ENCODE assay signal across 1 cellular context in genomic region chrX:48937065-48937907, GRCh38.
TF ChIP-seq lines count a peak whose summit lies in the region.

No MANE protein-coding gene starts in this region.

TF ChIP-seq in SK-N-SH treated with all-trans-retinoic acid at 6 μM for 48 hours, 23 proteins besides CTCF, POLR2A, EP300 and RAD21 (continued from another document):
- TF ChIP-seq GLIS3 (CRISPR knock-in tag; IDR thresholded peaks at IDR 0.05): no peak
- no peak for TF ChIP-seq ZNF565 (CRISPR knock-in tag; conservative IDR thresholded peaks at IDR 0.05; ENCODE audit: low read depth)
- TF ChIP-seq ZC3H10 (CRISPR knock-in tag; IDR thresholded peaks at IDR 0.05): no peak
- no peak for TF ChIP-seq ZNF8 (CRISPR knock-in tag; IDR thresholded peaks at IDR 0.05)
- TF ChIP-seq OSR1 (CRISPR knock-in tag; IDR thresholded peaks at IDR 0.05): no peak
- TF ChIP-seq ZFP30 (CRISPR knock-in tag; IDR thresholded peaks at IDR 0.05): no peak
- TF ChIP-seq RARB (CRISPR knock-in tag; IDR thresholded peaks at IDR 0.05): no peak
- TF ChIP-seq, protein P1, sequence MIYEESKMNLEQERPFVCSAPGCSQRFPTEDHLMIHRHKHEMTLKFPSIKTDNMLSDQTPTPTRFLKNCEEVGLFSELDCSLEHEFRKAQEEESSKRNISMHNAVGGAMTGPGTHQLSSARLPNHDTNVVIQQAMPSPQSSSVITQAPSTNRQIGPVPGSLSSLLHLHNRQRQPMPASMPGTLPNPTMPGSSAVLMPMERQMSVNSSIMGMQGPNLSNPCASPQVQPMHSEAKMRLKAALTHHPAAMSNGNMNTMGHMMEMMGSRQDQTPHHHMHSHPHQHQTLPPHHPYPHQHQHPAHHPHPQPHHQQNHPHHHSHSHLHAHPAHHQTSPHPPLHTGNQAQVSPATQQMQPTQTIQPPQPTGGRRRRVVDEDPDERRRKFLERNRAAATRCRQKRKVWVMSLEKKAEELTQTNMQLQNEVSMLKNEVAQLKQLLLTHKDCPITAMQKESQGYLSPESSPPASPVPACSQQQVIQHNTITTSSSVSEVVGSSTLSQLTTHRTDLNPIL (CRISPR knock-in tag; IDR thresholded peaks at IDR 0.05; ENCODE audit: low read depth): no peak
- no peak for TF ChIP-seq ESRRG (CRISPR knock-in tag; IDR thresholded peaks at IDR 0.05)
TF ChIP-seq in SK-N-SH treated with all-trans-retinoic acid at 6 μM for 48 hours: peak in this region for 0.
